In genomic region chr1:150764617-150765090, GRCh38 we compare ENCODE assay signal across 8 cellular contexts. TPM values are rescaled to one million over a fixed set of nuclear protein-coding genes. Genes with fewer than 3 reads are reported as not detected.
A peak's percentile ranks its signal among the peaks of the same experiment; 100 is the strongest.
DNase-seq lines count a peak whose midpoint lies in the region; ATAC-seq and TF ChIP-seq lines count a peak whose summit lies in the region.

No MANE protein-coding gene starts in this region.

- H3K27me3 ChIP-seq in Loucy (ENCODE audit: insufficient read depth, low read length, poor library complexity, severe bottlenecking) (no peaks in the 10 kb centered on the region), colonic mucosa (no peaks in the 10 kb centered on the region), neutrophil (no peaks in the 10 kb centered on the region)

- no peaks in the 10 kb centered on the region for H3K79me2 ChIP-seq in Loucy (ENCODE audit: insufficient read depth, low read length)

- H3K4me2 ChIP-seq in Loucy (ENCODE audit: low read depth, low read length, poor library complexity, severe bottlenecking), result peak overlapping the region; percentile 72

- ATAC-seq in HG02973 (IDR thresholded peaks at IDR 0.05; ENCODE audit: unreplicated experiment), result no peak
- no peak for ATAC-seq in HG03139 (IDR thresholded peaks at IDR 0.05; ENCODE audit: unreplicated experiment)
- no peak for ATAC-seq in GM21619 (IDR thresholded peaks at IDR 0.05; ENCODE audit: unreplicated experiment)
- no peak for ATAC-seq in HG02642 (IDR thresholded peaks at IDR 0.05; ENCODE audit: poor library complexity, unreplicated experiment)

- in situ Hi-C loops in Caki2 (cut with HindIII; ENCODE audit: low pct_unique_long_range_greater_than_20kb, low sequenced_read_pairs), result no loop called here

- H3K4me1 ChIP-seq in Loucy (ENCODE audit: insufficient read depth, low read length, poor library complexity, severe bottlenecking) (peaks cover 33% of the 10 kb centered on the region), colonic mucosa (peaks cover 7% of the 10 kb centered on the region), neutrophil (ENCODE audit: control insufficient read depth in 1 of 2, insufficient read depth in 1 of 2, low read depth in 1 of 2, low read length in 1 of 2) (peaks cover 60 to 75% of the 10 kb centered on the region in 2 experiments)

- H4K20me1 ChIP-seq in Loucy (ENCODE audit: insufficient read depth, low read length, poor library complexity, severe bottlenecking), result no peaks in the 10 kb centered on the region

- H3K9me2 ChIP-seq in Loucy (replicated peaks; ENCODE audit: low read depth, low read length), result no peaks in the 10 kb centered on the region

- no peaks in the 10 kb centered on the region; the same call in 1 of the 2 replicates for H3K9me3 ChIP-seq in Loucy (ENCODE audit: insufficient read depth, low read depth, low read length)
- H3K9me3 ChIP-seq in colonic mucosa, result no peaks in the 10 kb centered on the region
- no peaks in the 10 kb centered on the region for H3K9me3 ChIP-seq in neutrophil

- H2AFZ ChIP-seq in Loucy (ENCODE audit: low read length), result peak overlapping the region; percentile 98; the same call in 1 of the 2 replicates

- peak overlapping the region; percentile 59 for H3K9ac ChIP-seq in Loucy (ENCODE audit: low read depth, low read length, poor library complexity, severe bottlenecking)
- peak overlapping the region; percentile 30 to 52 for H3K9ac ChIP-seq in colonic mucosa (ENCODE audit: low read depth in 2 of 2, low read length in 2 of 2)

- TF ChIP-seq CTCF in Loucy (conservative IDR thresholded peaks at IDR 0.05; ENCODE audit: low read length) (no peak), colonic mucosa (IDR thresholded peaks at IDR 0.05) (no peak), neutrophil (IDR thresholded peaks at IDR 0.05) (no peak)

- intact Hi-C loops in colonic mucosa (cut with DNase I), result no loop called here

- H3K27ac ChIP-seq in colonic mucosa (peak overlapping the region; percentile 78), neutrophil (peak overlapping the region; percentile 88)

- DNase-seq in Caki2 (ENCODE audit: low read depth) (peak; percentile 51), colonic mucosa (no peak)

- H3K4me3 ChIP-seq in Loucy (ENCODE audit: low read length, poor library complexity, severe bottlenecking) (peak overlapping the region; percentile 69), colonic mucosa (peak overlapping the region; percentile 23), neutrophil (ENCODE audit: low read depth in 1 of 2, low read length in 1 of 2) (peak overlapping the region; percentile 70 to 78)

- H3F3A ChIP-seq in Loucy (ENCODE audit: low read depth), result 0 out of 2 replicates have a peak, but pooled peaks cover 3% of the 10 kb centered on the region

- H3K36me3 ChIP-seq in Loucy (ENCODE audit: insufficient read depth, low read length) (no peaks in the 10 kb centered on the region), colonic mucosa (no peaks in the 10 kb centered on the region), neutrophil (peaks cover 23% of the 10 kb centered on the region)

RNA-seq across cellular contexts. Expression of gene CTSS, which starts 0.9 kb away (rescaled TPM):
- 2.9 and 9.1 TPM in 2 replicates for total RNA-seq in Caki2 (2014; rRNA removed; shearing (Covaris generic); ENCODE audit: low replicate concordance)
- total RNA-seq in colonic mucosa, result 100 to 1,000 TPM; 210 to 554 TPM

RNA-seq across cellular contexts. Expression of gene CTSK, which starts 43.4 kb away (rescaled TPM):
- total RNA-seq in Caki2 (2014; rRNA removed; shearing (Covaris generic); ENCODE audit: low replicate concordance), result not detected in 2 replicates
- total RNA-seq in colonic mucosa, result 10 to 100 TPM; 11.4 to 33.6 TPM

RNA-seq across cellular contexts. Expression of gene HORMAD1, which starts 44.0 kb away (rescaled TPM):
- total RNA-seq in Caki2 (2014; rRNA removed; shearing (Covaris generic); ENCODE audit: low replicate concordance), result not detected in 2 replicates
- 1 to 10 TPM in 1 of 2 donors, not detected in 1; 1.1 TPM for total RNA-seq in colonic mucosa

Comparison
In these comparisons a context has a peak if more than half of its experiments do, and no peak if none do; other contexts are left out.
1. H3K4me3 ChIP-seq: peak in every context shown above with its lines; median percentile 74 in neutrophil; 69 in Loucy; 23 in colonic mucosa.
2. RNA of gene CTSS, which starts 0.9 kb away (total RNA-seq): 210 to 554 TPM in colonic mucosa; 2.9 to 9.1 TPM in Caki2; every median in the first group is over 10 times any median in the second.
3. RNA of gene CTSK, which starts 43.4 kb away (total RNA-seq): 11.4 to 33.6 TPM in colonic mucosa; not detected in Caki2; every median in the first group is over 10 times any median in the second.